ENCODE assay signal across 37 cellular contexts in the genomic region with DNA sequence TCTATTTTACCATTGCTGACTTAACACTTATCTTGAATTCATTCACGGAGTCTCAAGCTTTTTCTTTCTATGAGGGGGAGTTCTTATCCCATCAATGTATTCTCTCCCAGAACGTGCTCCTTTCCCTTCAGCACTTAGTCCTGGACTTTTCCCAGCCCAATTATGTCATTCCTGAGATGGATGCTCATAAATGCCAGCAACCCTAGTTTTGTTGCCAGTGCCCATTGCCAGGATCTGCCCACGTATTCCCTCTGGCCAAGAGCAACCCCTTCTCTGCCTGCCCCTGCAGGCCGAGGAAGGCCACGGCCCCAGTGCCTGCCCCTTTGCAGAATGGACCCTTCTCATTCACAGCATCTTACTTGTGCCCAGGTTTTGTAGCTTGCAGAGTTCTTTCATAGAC.
DNase-seq lines count a peak whose midpoint lies in the region; ATAC-seq, FAIRE-seq and TF ChIP-seq lines count a peak whose summit lies in the region.
"Had no signal": no experiment of that assay in that cellular context is flagged by ENCODE, and none has a peak within 500 bp of the region (broad histone marks: within the 10 kb centered on the region; RNA-seq: fewer than 3 reads in every experiment).

No MANE protein-coding gene starts in this region.

- intact Hi-C loops in MCF 10A (cut with micrococcal nuclease), result no loop called here
- intact Hi-C loops in breast epithelium (cut with DNase I; ENCODE audit: low total_unique reads), result no loop called here

- H3F3A ChIP-seq in SK-N-SH (replicated peaks; ENCODE audit: insufficient read depth), result no peaks in the 10 kb centered on the region

- no peak overlapping the region for H3K4me3 Mint-ChIP-seq in MCF 10A (ENCODE audit: unreplicated experiment)
- no peak overlapping the region for H3K4me3 Mint-ChIP-seq in activated CD8-positive, alpha-beta T cell treated with anti-CD3 and anti-CD28 coated beads, Interleukin-2, amount 10 ng/mL, durations not matched to agents 7 days and 5 days
- H3K4me3 Mint-ChIP-seq: activated CD4-positive, alpha-beta T cell treated with anti-CD3 and anti-CD28 coated beads for 36 hours; activated CD8-positive, alpha-beta T cell treated with anti-CD3 and anti-CD28 coated beads for 36 hours; activated naive CD4-positive, alpha-beta T cell treated with anti-CD3 and anti-CD28 coated beads, Interleukin-2, amount 10 ng/mL, durations not matched to agents 7 days and 5 days; activated T-helper 17 cell treated with anti-CD3 and anti-CD28 coated beads, Interleukin-2, amount 50 U/mL, for 72 hours; CD4-positive, CD25-positive, alpha-beta regulatory T cell had no signal

- H3K4me2 ChIP-seq in SK-N-SH, result peak overlapping the region; percentile 29; the same call in 1 of the 2 replicates
- H3K4me2 ChIP-seq: PC-9 had no signal

- TF ChIP-seq POLR2A in breast epithelium (IDR thresholded peaks at IDR 0.05) (no peak), gastroesophageal sphincter (IDR thresholded peaks at IDR 0.05) (no peak), Peyer's patch (IDR thresholded peaks at IDR 0.05) (no peak)

- CTCF ChIA-PET in MCF 10A (lab: Yijun Ruan, JAX) (no interaction called here), SK-N-SH (lab: Yijun Ruan, JAX) (interaction anchor here (0.8 to 1.5 kb wide), 5 partner anchors 13 to 828 kb away, joined by 3 to 4 read pairs (median 3); partner anchors contain the start of gene RPP30)
- CTCF ChIA-PET in activated CD8-positive, alpha-beta T cell treated with anti-CD3 and anti-CD28 coated beads, Interleukin-2, amount 10 ng/mL, durations not matched to agents 7 days and 5 days (lab: Charles Lee), result no interaction called here

- H2AFZ ChIP-seq in SK-N-SH (ENCODE audit: low read depth), result no peak overlapping the region
- H2AFZ ChIP-seq: PC-9 had no signal

- no peak overlapping the region for H3K27ac Mint-ChIP-seq in MCF 10A (ENCODE audit: low read depth, unreplicated experiment)
- H3K27ac Mint-ChIP-seq in activated CD8-positive, alpha-beta T cell treated with anti-CD3 and anti-CD28 coated beads, Interleukin-2, amount 10 ng/mL, durations not matched to agents 7 days and 5 days, result no peak overlapping the region
- H3K27ac Mint-ChIP-seq: activated CD4-positive, alpha-beta T cell treated with anti-CD3 and anti-CD28 coated beads for 36 hours; activated CD8-positive, alpha-beta T cell treated with anti-CD3 and anti-CD28 coated beads for 36 hours; activated naive CD4-positive, alpha-beta T cell treated with anti-CD3 and anti-CD28 coated beads, Interleukin-2, amount 10 ng/mL, durations not matched to agents 7 days and 5 days; activated T-helper 17 cell treated with anti-CD3 and anti-CD28 coated beads, Interleukin-2, amount 50 U/mL, for 72 hours; CD4-positive, CD25-positive, alpha-beta regulatory T cell had no signal

- no peaks in the 10 kb centered on the region for H3K36me3 Mint-ChIP-seq in MCF 10A (ENCODE audit: insufficient read depth, unreplicated experiment)
- no peaks in the 10 kb centered on the region for H3K36me3 Mint-ChIP-seq in activated CD8-positive, alpha-beta T cell treated with anti-CD3 and anti-CD28 coated beads, Interleukin-2, amount 10 ng/mL, durations not matched to agents 7 days and 5 days (ENCODE audit: low read depth)
- H3K36me3 Mint-ChIP-seq: activated naive CD4-positive, alpha-beta T cell treated with anti-CD3 and anti-CD28 coated beads, Interleukin-2, amount 10 ng/mL, durations not matched to agents 7 days and 5 days; CD4-positive, CD25-positive, alpha-beta regulatory T cell had no signal

- no peaks in the 10 kb centered on the region for H3K79me2 ChIP-seq in SK-N-SH (ENCODE audit: insufficient read depth)

- TF ChIP-seq EP300 in SK-N-SH (IDR thresholded peaks at IDR 0.05; ENCODE audit: borderline replicate concordance in 1 of 2, low read depth in 1 of 2, low read length in 1 of 2), result no peak
- TF ChIP-seq EP300 in gastroesophageal sphincter (IDR thresholded peaks at IDR 0.05), result no peak

- no TSS peak for BruUV-seq in MCF 10A (replicated peaks; lab: Mats Ljungman, UMichigan)

- no peak for TF ChIP-seq RAD21 in SK-N-SH (IDR thresholded peaks at IDR 0.05; ENCODE audit: low read length)

- H3K4me1 Mint-ChIP-seq in MCF 10A (ENCODE audit: insufficient read depth, unreplicated experiment), result peaks cover 17% of the 10 kb centered on the region
- no peaks in the 10 kb centered on the region for H3K4me1 Mint-ChIP-seq in activated CD8-positive, alpha-beta T cell treated with anti-CD3 and anti-CD28 coated beads, Interleukin-2, amount 10 ng/mL, durations not matched to agents 7 days and 5 days (ENCODE audit: low read depth)
- H3K4me1 Mint-ChIP-seq: activated CD4-positive, alpha-beta T cell treated with anti-CD3 and anti-CD28 coated beads for 36 hours; activated naive CD4-positive, alpha-beta T cell treated with anti-CD3 and anti-CD28 coated beads, Interleukin-2, amount 10 ng/mL, durations not matched to agents 7 days and 5 days; activated T-helper 17 cell treated with anti-CD3 and anti-CD28 coated beads, Interleukin-2, amount 50 U/mL, for 72 hours; CD4-positive, CD25-positive, alpha-beta regulatory T cell had no signal

- no peak overlapping the region for H3K4me3 ChIP-seq in breast epithelium
- no peak overlapping the region for H3K4me3 ChIP-seq in SK-N-SH (ENCODE audit: low read depth in 2 of 2, low read length in 1 of 2)
- no peak overlapping the region for H3K4me3 ChIP-seq in gastroesophageal sphincter
- H3K4me3 ChIP-seq in small intestine (ENCODE audit: low read depth in 1 of 2, low read length in 2 of 2), result no peak overlapping the region
- H3K4me3 ChIP-seq in Peyer's patch, result no peak overlapping the region
- H3K4me3 ChIP-seq: adrenal gland, dorsolateral prefrontal cortex, esophagus muscularis mucosa, PC-9, right atrium auricular region, stomach, tibial artery had no signal

- no peaks in the 10 kb centered on the region for H3K4me1 ChIP-seq in breast epithelium
- 0 out of 4 replicates have a peak, but pooled peaks cover 0 to 4% of the 10 kb centered on the region in 2 experiments for H3K4me1 ChIP-seq in SK-N-SH (ENCODE audit: control insufficient read depth in 1 of 2, insufficient read depth in 2 of 2, low read depth in 1 of 2, low read length in 1 of 2)
- H3K4me1 ChIP-seq in gastroesophageal sphincter, result no peaks in the 10 kb centered on the region
- no peaks in the 10 kb centered on the region for H3K4me1 ChIP-seq in small intestine (ENCODE audit: control insufficient read depth in 2 of 2, insufficient read depth in 1 of 2, low read depth in 1 of 2, low read length in 1 of 2)
- no peaks in the 10 kb centered on the region for H3K4me1 ChIP-seq in Peyer's patch
- H3K4me1 ChIP-seq: adrenal gland, right atrium auricular region, stomach had no signal

- ATAC-seq in gastroesophageal sphincter (peak; percentile 31), HG02763 (IDR thresholded peaks at IDR 0.05; ENCODE audit: unreplicated experiment) (no peak)
- no peak for ATAC-seq in activated CD8-positive, alpha-beta T cell treated with anti-CD3 and anti-CD28 coated beads, Interleukin-2, amount 10 ng/mL, durations not matched to agents 7 days and 5 days
- ATAC-seq: activated CD4-positive, alpha-beta T cell treated with anti-CD3 and anti-CD28 coated beads for 36 hours; activated CD8-positive, alpha-beta T cell treated with anti-CD3 and anti-CD28 coated beads for 36 hours; activated T-helper 17 cell treated with anti-CD3 and anti-CD28 coated beads, Interleukin-2, amount 50 U/mL, for 72 hours had no signal

- H3K27me3 Mint-ChIP-seq in MCF 10A (ENCODE audit: insufficient read depth, unreplicated experiment), result peaks cover 64% of the 10 kb centered on the region
- H3K27me3 Mint-ChIP-seq in activated CD8-positive, alpha-beta T cell treated with anti-CD3 and anti-CD28 coated beads, Interleukin-2, amount 10 ng/mL, durations not matched to agents 7 days and 5 days (ENCODE audit: low read depth), result peaks cover 21% of the 10 kb centered on the region

- no peaks in the 10 kb centered on the region for H3K9me2 ChIP-seq in SK-N-SH

- H3K27ac ChIP-seq in breast epithelium, result no peak overlapping the region
- no peak overlapping the region for H3K27ac ChIP-seq in SK-N-SH (ENCODE audit: low read depth in 2 of 2, low read length in 1 of 2)
- no peak overlapping the region for H3K27ac ChIP-seq in gastroesophageal sphincter
- no peak overlapping the region for H3K27ac ChIP-seq in small intestine (ENCODE audit: low read depth in 1 of 2, low read length in 1 of 2)
- no peak overlapping the region for H3K27ac ChIP-seq in Peyer's patch
- H3K27ac ChIP-seq: 22Rv1, adrenal gland, brain microvascular endothelial cell, dorsolateral prefrontal cortex, esophagus muscularis mucosa, PC-9, right atrium auricular region, stomach, tibial artery, VCaP had no signal

- WGBS in SK-N-SH (ENCODE audit: low lambda C conversion rate), result 42% methylated on average over 5 of the region's 5 CpGs
- 17 to 68% methylated on average over 3 to 5 of the region's 5 CpGs for WGBS in gastroesophageal sphincter (ENCODE audit: low coverage in 1 of 2), 2 donors
- 63 to 74% (median 73%) methylated on average over 5 of the region's 5 CpGs for WGBS in small intestine, 3 donors

- POLR2A ChIA-PET in MCF 10A (lab: Yijun Ruan, JAX), result interaction anchor here (0.6 to 1.3 kb wide), 5 partner anchors 9 to 206 kb away, joined by 3 read pairs; no protein-coding TSS in a partner anchor
- POLR2A ChIA-PET in SK-N-SH (lab: Yijun Ruan, JAX), result no interaction called here
- POLR2A ChIA-PET in activated CD8-positive, alpha-beta T cell treated with anti-CD3 and anti-CD28 coated beads, Interleukin-2, amount 10 ng/mL, durations not matched to agents 7 days and 5 days (lab: Charles Lee), result no interaction called here

- TF ChIP-seq CTCF in MCF 10A (IDR thresholded peaks at IDR 0.05; ENCODE audit: unreplicated experiment) (no peak), breast epithelium (IDR thresholded peaks at IDR 0.05) (no peak), SK-N-SH (IDR thresholded peaks at IDR 0.05) (no peak), gastroesophageal sphincter (IDR thresholded peaks at IDR 0.05) (no peak), Peyer's patch (IDR thresholded peaks at IDR 0.05) (no peak)

- H4K20me1 ChIP-seq in SK-N-SH (ENCODE audit: insufficient read depth), result no peaks in the 10 kb centered on the region

- no peak for FAIRE-seq in small intestine (lab: Jason Lieb, UNC)
- FAIRE-seq: D721Med, endometrium had no signal

- H3K9me3 ChIP-seq in breast epithelium, result no peaks in the 10 kb centered on the region
- H3K9me3 ChIP-seq in SK-N-SH, result no peaks in the 10 kb centered on the region
- no peaks in the 10 kb centered on the region for H3K9me3 ChIP-seq in gastroesophageal sphincter
- no peaks in the 10 kb centered on the region for H3K9me3 ChIP-seq in small intestine (ENCODE audit: control insufficient read depth, low read depth)
- no peaks in the 10 kb centered on the region for H3K9me3 ChIP-seq in Peyer's patch
- H3K9me3 ChIP-seq: adrenal gland, esophagus muscularis mucosa, right atrium auricular region, stomach, tibial artery had no signal

- H3K9ac ChIP-seq in SK-N-SH, result no peak overlapping the region

- no peaks in the 10 kb centered on the region for H3K27me3 ChIP-seq in breast epithelium
- no peaks in the 10 kb centered on the region for H3K27me3 ChIP-seq in SK-N-SH (ENCODE audit: insufficient read depth)
- H3K27me3 ChIP-seq in gastroesophageal sphincter, result no peaks in the 10 kb centered on the region
- no peaks in the 10 kb centered on the region for H3K27me3 ChIP-seq in small intestine (ENCODE audit: control insufficient read depth in 2 of 2, insufficient read depth in 2 of 2, low read length in 2 of 2)
- H3K27me3 ChIP-seq in Peyer's patch, result no peaks in the 10 kb centered on the region
- H3K27me3 ChIP-seq: adrenal gland, brain microvascular endothelial cell, esophagus muscularis mucosa, right atrium auricular region, stomach, tibial artery had no signal

- H3K9me3 Mint-ChIP-seq in MCF 10A (ENCODE audit: unreplicated experiment), result no peaks in the 10 kb centered on the region
- H3K9me3 Mint-ChIP-seq in activated CD8-positive, alpha-beta T cell treated with anti-CD3 and anti-CD28 coated beads, Interleukin-2, amount 10 ng/mL, durations not matched to agents 7 days and 5 days (ENCODE audit: insufficient read depth), result no peaks in the 10 kb centered on the region
- H3K9me3 Mint-ChIP-seq: activated CD8-positive, alpha-beta T cell treated with anti-CD3 and anti-CD28 coated beads for 36 hours; activated naive CD4-positive, alpha-beta T cell treated with anti-CD3 and anti-CD28 coated beads, Interleukin-2, amount 10 ng/mL, durations not matched to agents 7 days and 5 days; activated T-helper 17 cell treated with anti-CD3 and anti-CD28 coated beads, Interleukin-2, amount 50 U/mL, for 72 hours had no signal

- DNase-seq in MCF 10A (ENCODE audit: unreplicated experiment), result peak; percentile 70
- DNase-seq in breast epithelium (ENCODE audit: low spot score in 2 of 2), result no peak
- DNase-seq in SK-N-SH, result no peak
- DNase-seq in small intestine, result no peak
- DNase-seq in Peyer's patch, result no peak
- DNase-seq in activated CD8-positive, alpha-beta T cell treated with anti-CD3 and anti-CD28 coated beads, Interleukin-2, amount 10 ng/mL, durations not matched to agents 7 days and 5 days, result no peak
- DNase-seq: activated CD4-positive, alpha-beta T cell treated with anti-CD3 and anti-CD28 coated beads for 36 hours; activated CD8-positive, alpha-beta T cell treated with anti-CD3 and anti-CD28 coated beads for 36 hours; activated naive CD4-positive, alpha-beta T cell treated with anti-CD3 and anti-CD28 coated beads, Interleukin-2, amount 10 ng/mL, durations not matched to agents 7 days and 5 days; AML-193; CD4-positive, CD25-positive, alpha-beta regulatory T cell; DND-41; dorsolateral prefrontal cortex; hypothalamus; KBM-7; mesendoderm; MM.1S; NCI-H2029; NCI-H526 treated with DMSO at 0.1 percent for 48 hours; NK-92 treated with Interleukin-12 subunit alpha and Interleukin-12 subunit beta, amount 100 ng/mL, for 24 hours; PC-9; SHP77 treated with DMSO at 0.1 percent for 48 hours; stimulated activated CD4-positive, alpha-beta T cell treated with anti-CD3 and anti-CD28 coated beads, Interleukin-12 subunit alpha, Interleukin-12 subunit beta, amount 100 ng/mL, for 4 hours; stimulated activated CD4-positive, alpha-beta T cell treated with anti-CD3 and anti-CD28 coated beads, Interleukin-2, amount 100 ng/mL, for 48 hours; stomach had no signal

- H3K36me3 ChIP-seq in breast epithelium (no peaks in the 10 kb centered on the region), SK-N-SH (replicated peaks in 1 of 2; ENCODE audit: control insufficient read depth in 1 of 2, insufficient read depth in 2 of 2, low read length in 1 of 2) (no peaks in the 10 kb centered on the region), gastroesophageal sphincter (no peaks in the 10 kb centered on the region), small intestine (ENCODE audit: control insufficient read depth in 2 of 2, insufficient read depth in 2 of 2, low read length in 2 of 2) (no peaks in the 10 kb centered on the region), Peyer's patch (no peaks in the 10 kb centered on the region)
- H3K36me3 ChIP-seq: adrenal gland, brain microvascular endothelial cell, esophagus muscularis mucosa, right atrium auricular region, stomach, tibial artery had no signal
